In genomic region chr1:68173283-68174172, GRCh38 we compare ENCODE assay signal across 9 cellular contexts. TPM values are rescaled to one million over a fixed set of nuclear protein-coding genes. Genes with fewer than 3 reads are reported as not detected.
A peak's percentile ranks its signal among the peaks of the same experiment; 100 is the strongest.
DNase-seq lines count a peak whose midpoint lies in the region; ATAC-seq and TF ChIP-seq lines count a peak whose summit lies in the region.
"Had no signal": no experiment of that assay in that cellular context is flagged by ENCODE, and none has a peak within 500 bp of the region (broad histone marks: within the 10 kb centered on the region; RNA-seq: fewer than 3 reads in every experiment).

No MANE protein-coding gene starts in this region.

- no peaks in the 10 kb centered on the region for H3K27me3 Mint-ChIP-seq in neural crest cell (ENCODE audit: low read depth)

- no peak for TF ChIP-seq CTCF in neural crest cell (conservative IDR thresholded peaks at IDR 0.05)

- peaks cover 25% of the 10 kb centered on the region for H3K36me3 Mint-ChIP-seq in neural crest cell (ENCODE audit: low read depth)

- ATAC-seq in HG03457 (IDR thresholded peaks at IDR 0.05; ENCODE audit: unreplicated experiment) (no peak), HG02763 (IDR thresholded peaks at IDR 0.05; ENCODE audit: unreplicated experiment) (no peak)

- peaks cover 36% of the 10 kb centered on the region for H3K4me1 Mint-ChIP-seq in neural crest cell

- DNase-seq in COLO668 (lab: John Stamatoyannopoulos, UW; ENCODE audit: unreplicated experiment) (peak; percentile 75), NCI-H526 treated with DMSO at 0.1 percent for 48 hours (lab: John Stamatoyannopoulos, UW) (peak; percentile 29), epithelial cell of prostate (ENCODE audit: low read depth, low spot score) (no peak), neural crest cell (ENCODE audit: low read depth, low spot score) (no peak), islet precursor cell (no peak), NAMALWA (ENCODE audit: low spot score) (no peak)

- peak overlapping the region; percentile 4 for H3K4me3 Mint-ChIP-seq in neural crest cell

- peak overlapping the region; percentile 63 for H3K27ac ChIP-seq in epithelial cell of prostate
- H3K27ac ChIP-seq: C4-2B had no signal

- peaks cover 7% of the 10 kb centered on the region for H3K9me3 Mint-ChIP-seq in neural crest cell

- H3K27ac Mint-ChIP-seq in neural crest cell (ENCODE audit: unreplicated experiment): peak overlapping the region; percentile 73

RNA-seq across cellular contexts. Expression of gene WLS, which starts 58.8 kb away (rescaled TPM):
- 147 and 152 TPM in 2 replicates for total RNA-seq in neural crest cell

Comparison
In these comparisons a context has a peak if more than half of its experiments do, and no peak if none do; other contexts are left out.
1. DNase-seq: peak in COLO668 (single experiment) and NCI-H526 treated with DMSO at 0.1 percent for 48 hours (single experiment); none in epithelial cell of prostate (single experiment), neural crest cell (single experiment), islet precursor cell (single experiment) and NAMALWA (single experiment).